In the genomic region with DNA sequence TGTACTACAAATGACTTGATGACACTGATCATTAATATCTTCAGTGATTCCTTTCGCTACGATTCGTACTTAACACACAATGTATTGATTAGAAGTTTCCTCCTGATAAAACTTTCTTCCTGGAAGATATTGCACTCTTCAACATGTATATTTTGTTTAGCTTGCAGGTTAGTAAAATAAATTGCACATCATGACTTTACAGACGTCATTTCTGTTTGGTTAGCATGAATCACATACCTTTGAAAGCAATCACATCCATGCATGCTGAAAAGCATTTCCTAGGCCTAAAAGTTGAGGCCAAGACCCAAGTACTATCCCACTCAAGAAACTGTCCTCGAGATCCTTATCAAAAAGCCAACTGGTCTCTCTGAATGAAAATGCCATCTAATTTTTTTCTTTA, we compare ENCODE assay signal across 18 cellular contexts.
"Had no signal": no experiment of that assay in that cellular context is flagged by ENCODE, and none has a peak within 500 bp of the region (broad histone marks: within the 10 kb centered on the region; RNA-seq: fewer than 3 reads in every experiment).

No MANE protein-coding gene starts in this region.

- H3K27ac ChIP-seq: epithelial cell of prostate, esophagus muscularis mucosa, hepatocyte, psoas muscle, skin epidermis, stomach, thoracic aorta, transverse colon had no signal

- H3K36me3 ChIP-seq: esophagus muscularis mucosa, stomach, thoracic aorta, transverse colon had no signal

- H3K27me3 ChIP-seq: esophagus muscularis mucosa, hepatocyte, stomach, transverse colon had no signal

- DNase-seq: cortex of kidney; effector memory CD4-positive, alpha-beta T cell; foreskin melanocyte; head of caudate nucleus; mesendoderm; naive B cell; nephron progenitor cell; psoas muscle; stimulated activated CD4-positive, alpha-beta T cell treated with anti-CD3 and anti-CD28 coated beads, Interleukin-12 subunit alpha, Interleukin-12 subunit beta, amount 100 ng/mL, for 4 hours; stimulated activated naive CD4-positive, alpha-beta T cell; stomach; substantia nigra; transverse colon had no signal

- H3K4me1 ChIP-seq: esophagus muscularis mucosa, psoas muscle, stomach, transverse colon had no signal

- H3K4me3 ChIP-seq: esophagus muscularis mucosa, hepatocyte, psoas muscle, skin epidermis, stomach, thoracic aorta, transverse colon had no signal

- H3K9me3 ChIP-seq: esophagus muscularis mucosa, psoas muscle, stomach, thoracic aorta, transverse colon had no signal
